In the genomic region with DNA sequence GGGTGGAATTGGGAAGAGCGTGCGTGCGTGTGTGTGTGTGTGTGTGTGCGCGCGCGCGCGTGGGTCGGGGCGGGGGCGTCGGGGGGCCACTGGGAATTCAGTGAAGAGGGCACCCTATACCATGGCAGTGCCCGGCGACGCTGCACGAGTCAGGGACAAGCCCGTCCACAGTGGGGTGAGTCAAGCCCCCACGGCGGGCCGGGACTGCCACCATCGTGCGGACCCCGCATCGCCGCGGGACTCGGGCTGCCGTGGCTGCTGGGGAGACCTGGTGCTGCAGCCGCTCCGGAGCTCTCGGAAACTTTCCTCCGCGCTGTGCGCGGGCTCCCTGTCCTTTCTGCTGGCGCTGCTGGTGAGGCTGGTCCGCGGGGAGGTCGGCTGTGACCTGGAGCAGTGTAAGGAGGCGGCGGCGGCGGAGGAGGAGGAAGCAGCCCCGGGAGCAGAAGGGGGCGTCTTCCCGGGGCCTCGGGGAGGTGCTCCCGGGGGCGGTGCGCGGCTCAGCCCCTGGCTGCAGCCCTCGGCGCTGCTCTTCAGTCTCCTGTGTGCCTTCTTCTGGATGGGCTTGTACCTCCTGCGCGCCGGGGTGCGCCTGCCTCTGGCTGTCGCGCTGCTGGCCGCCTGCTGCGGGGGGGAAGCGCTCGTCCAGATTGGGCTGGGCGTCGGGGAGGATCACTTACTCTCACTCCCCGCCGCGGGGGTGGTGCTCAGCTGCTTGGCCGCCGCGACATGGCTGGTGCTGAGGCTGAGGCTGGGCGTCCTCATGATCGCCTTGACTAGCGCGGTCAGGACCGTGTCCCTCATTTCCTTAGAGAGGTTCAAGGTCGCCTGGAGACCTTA, we compare ENCODE assay signal across 10 cellular contexts. TPM values are rescaled to one million over a fixed set of nuclear protein-coding genes. Genes with fewer than 3 reads are reported as not detected.
DNase-seq lines count a peak whose midpoint lies in the region; ATAC-seq, FAIRE-seq and TF ChIP-seq lines count a peak whose summit lies in the region.
"Had no signal": no experiment of that assay in that cellular context is flagged by ENCODE, and none has a peak within 500 bp of the region (broad histone marks: within the 10 kb centered on the region; RNA-seq: fewer than 3 reads in every experiment).

No MANE protein-coding gene starts in this region.

- H3K4me1 ChIP-seq in SJSA1 (replicated peaks): peaks cover 13% of the 10 kb centered on the region
- no peaks in the 10 kb centered on the region for H3K4me1 ChIP-seq in HepG2 (ENCODE audit: insufficient read depth, low read length)

- H3K27ac ChIP-seq in SJSA1 (no peak overlapping the region), HepG2 (ENCODE audit: extremely low read length, insufficient read depth, low read length) (no peak overlapping the region)

- FAIRE-seq in HepG2 (lab: Jason Lieb, UNC): no peak

- DNase-seq in NCI-H748 (lab: John Stamatoyannopoulos, UW; ENCODE audit: unreplicated experiment): peak; percentile 60
- no peak for DNase-seq in NCI-H748 treated with DMSO at 0.1 percent for 48 hours (lab: John Stamatoyannopoulos, UW)
- DNase-seq in SJSA1 (ENCODE audit: low read depth in 1 of 2, low spot score in 2 of 2): peak; percentile 40 to 48
- DNase-seq in ecto neural progenitor cell (ENCODE audit: low spot score): peak; percentile 86
- DNase-seq in HepG2 (ENCODE audit: low spot score): no peak
- peak; percentile 8 for DNase-seq in stimulated activated naive CD8-positive, alpha-beta T cell treated with anti-CD3 and anti-CD28 coated beads, Interleukin-15, Interleukin-2, amounts not matched to agents 100 U/mL and 50 U/mL, for 24 hours
- DNase-seq: activated B cell treated with CpG ODN at 0.5 μM for 24 hours; CD4-positive, CD25-positive, alpha-beta regulatory T cell had no signal

- H4K20me1 ChIP-seq in HepG2 (ENCODE audit: insufficient read depth, low read length): no peaks in the 10 kb centered on the region

- no peaks in the 10 kb centered on the region for H3K79me2 ChIP-seq in HepG2 (ENCODE audit: insufficient read depth, low read length)

- no peak overlapping the region for H2AFZ ChIP-seq in HepG2 (ENCODE audit: low read length)

- no TSS peak for BruUV-seq in HepG2 (replicated peaks; lab: Mats Ljungman, UMichigan)

- in situ Hi-C loops in HepG2 (cut with HindIII; ENCODE audit: extremely low pct_ligation_motif_present, low pct_unique_long_range_greater_than_20kb): no loop called here

- H3K9me3 ChIP-seq in SJSA1 (replicated peaks) (no peaks in the 10 kb centered on the region), HepG2 (ENCODE audit: low read length) (no peaks in the 10 kb centered on the region)

- 77% methylated on average over 8 of the region's 78 CpGs for WGBS in HepG2 (ENCODE audit: low lambda C conversion rate)

- no peak overlapping the region for H3K9ac ChIP-seq in HepG2 (ENCODE audit: insufficient read depth, low read depth, low read length)

- POLR2A ChIA-PET in HepG2 (lab: Yijun Ruan, JAX): no interaction called here

- intact Hi-C loops in HepG2 (cut with micrococcal nuclease; ENCODE audit: unreplicated experiment): no loop called here

- H3K4me3 ChIP-seq in SJSA1 (peak overlapping the region; percentile 39), HepG2 (replicated peaks in 1 of 3; ENCODE audit: insufficient read depth in 1 of 3, low read depth in 2 of 3, low read length in 3 of 3) (no peak overlapping the region)

- CTCF ChIA-PET in HepG2 (lab: Yijun Ruan, JAX; ENCODE audit: low intra/inter-chr PET ratio, low total read pairs): no interaction called here

- H3K27me3 ChIP-seq in SJSA1 (replicated peaks) (peaks cover 30% of the 10 kb centered on the region), HepG2 (ENCODE audit: control insufficient read depth in 1 of 2, insufficient read depth in 2 of 2, low read length in 2 of 2) (peaks cover 0 to 26% of the 10 kb centered on the region in 2 experiments; a peak in 2 of 5 replicates)

- peak; percentile 69 for ATAC-seq in HepG2
- ATAC-seq in stimulated activated naive CD8-positive, alpha-beta T cell treated with anti-CD3 and anti-CD28 coated beads, Interleukin-15, Interleukin-2, amounts not matched to agents 100 U/mL and 50 U/mL, for 24 hours: peak; percentile 37
- ATAC-seq in HG03457 (IDR thresholded peaks at IDR 0.05; ENCODE audit: unreplicated experiment): no peak
- no peak for ATAC-seq in HG03159 (IDR thresholded peaks at IDR 0.05; ENCODE audit: unreplicated experiment)

- TF ChIP-seq CTCF in HepG2 (CRISPR knock-in tag; IDR thresholded peaks at IDR 0.05): no peak

- no peak for TF ChIP-seq POLR2A in HepG2 (IDR thresholded peaks at IDR 0.05; ENCODE audit: insufficient read depth in 1 of 2, low read depth in 2 of 2, low read length in 2 of 2)

- no peak for TF ChIP-seq RAD21 in HepG2 (CRISPR knock-in tag; IDR thresholded peaks at IDR 0.05)

- H3K4me2 ChIP-seq in HepG2 (ENCODE audit: low read depth, low read length): no peak overlapping the region

- TF ChIP-seq EP300 in HepG2 (IDR thresholded peaks at IDR 0.05; ENCODE audit: low read depth in 2 of 2, low read length in 2 of 2) (no peak), HepG2 (CRISPR knock-in tag; IDR thresholded peaks at IDR 0.05; ENCODE audit: borderline replicate concordance) (no peak)

- H3K36me3 ChIP-seq in SJSA1: no peaks in the 10 kb centered on the region
- H3K36me3 ChIP-seq in HepG2 (replicated peaks in 1 of 2; ENCODE audit: control insufficient read depth in 1 of 2, insufficient read depth in 2 of 2, low read length in 2 of 2): no peaks in the 10 kb centered on the region

TF ChIP-seq in HepG2, 621 proteins besides CTCF, POLR2A, EP300 and RAD21:
- TF ChIP-seq PPARG (CRISPR knock-in tag; conservative IDR thresholded peaks at IDR 0.05) (no peak), ZNF775 (CRISPR knock-in tag; IDR thresholded peaks at IDR 0.05; ENCODE audit: borderline replicate concordance) (no peak), ZNF263 (CRISPR knock-in tag; IDR thresholded peaks at IDR 0.05) (0 out of 2 replicates have a peak, but pooled peaks have one; percentile 11), KDM1A (CRISPR knock-in tag; IDR thresholded peaks at IDR 0.05) (no peak)
TF ChIP-seq in HepG2: peak in this region for 1.

RNA-seq across cellular contexts. Expression of a gene that starts 1.0 kb away (rescaled TPM):
- 0.13 TPM in 1 of 2 replicates, not detected in the other for total RNA-seq in SJSA1 (2014; rRNA removed; shearing (Covaris generic))
- 1.5 and 2.3 TPM in 2 replicates for total RNA-seq in HepG2 (2016; rRNA removed; fragmentation: Illumina TruSeq; extraction: Trizol)
- total RNA-seq in HepG2 (2016; cell fraction: cytosol; rRNA removed; fragmentation: Illumina TruSeq; extraction: Trizol; ENCODE audit: low read depth): 0.10 and 0.18 TPM in 2 replicates
- 1.4 and 2.1 TPM in 2 replicates for total RNA-seq in HepG2 (2016; cell fraction: insoluble cytoplasmic fraction; rRNA removed; fragmentation: Illumina TruSeq; extraction: Trizol)
- 0.52 and 0.65 TPM in 2 replicates for total RNA-seq in HepG2 (2016; cell fraction: membrane; rRNA removed; fragmentation: Illumina TruSeq; extraction: Trizol)
- total RNA-seq in HepG2 (2016; cell fraction: nucleus; rRNA removed; fragmentation: Illumina TruSeq; extraction: Trizol): 1.0 and 1.4 TPM in 2 replicates
- 0.46 and 0.77 TPM in 2 replicates for polyA plus RNA-seq in HepG2 (2011; rRNA removed)
- polyA plus RNA-seq in HepG2 (2011; cell fraction: cytosol; rRNA removed): 0.35 and 0.38 TPM in 2 replicates
- polyA plus RNA-seq in HepG2 (2011; cell fraction: nucleus; rRNA removed): 0.23 and 0.27 TPM in 2 replicates
- 0.65 and 0.86 TPM in 2 replicates for polyA plus RNA-seq in HepG2 (2012)
- polyA plus RNA-seq in HepG2 (2016; cell fraction: cytosol; fragmentation: Illumina TruSeq; extraction: Trizol; ENCODE audit: low read depth): 0.02 and 0.07 TPM in 2 replicates
- polyA plus RNA-seq in HepG2 (2016; cell fraction: insoluble cytoplasmic fraction; fragmentation: Illumina TruSeq; extraction: Trizol; ENCODE audit: low read depth): 1.4 TPM in 2 replicates
- polyA plus RNA-seq in HepG2 (2016; cell fraction: membrane; fragmentation: Illumina TruSeq; extraction: Trizol; ENCODE audit: low read depth): 0.22 and 0.27 TPM in 2 replicates
- polyA plus RNA-seq in HepG2 (2016; cell fraction: nucleus; fragmentation: Illumina TruSeq; extraction: Trizol; ENCODE audit: insufficient read depth, low read depth): 0.52 and 0.60 TPM in 2 replicates
- polyA minus RNA-seq in HepG2 (2011; rRNA and poly(A)+ RNA removed; ENCODE audit: low replicate concordance): 1.6 and 287 TPM in 2 replicates
- 1.4 and 1.7 TPM in 2 replicates for polyA minus RNA-seq in HepG2 (2011; cell fraction: cytosol; rRNA and poly(A)+ RNA removed)
- polyA minus RNA-seq in HepG2 (2011; cell fraction: nucleus; rRNA and poly(A)+ RNA removed): 1.2 and 1.4 TPM in 2 replicates
- total RNA-seq: activated B cell treated with CpG ODN at 0.5 μM for 24 hours had no signal

Comparison
In these comparisons a context has a peak if more than half of its experiments do, and no peak if none do; other contexts are left out.
1. DNase-seq: peak in NCI-H748 (single experiment), SJSA1 (2 of 2), ecto neural progenitor cell (single experiment) and stimulated activated naive CD8-positive, alpha-beta T cell treated with anti-CD3 and anti-CD28 coated beads, Interleukin-15, Interleukin-2, amounts not matched to agents 100 U/mL and 50 U/mL, for 24 hours (single experiment); none in NCI-H748 treated with DMSO at 0.1 percent for 48 hours (single experiment) and HepG2 (single experiment).
2. ATAC-seq: peak in HepG2 (single experiment) and stimulated activated naive CD8-positive, alpha-beta T cell treated with anti-CD3 and anti-CD28 coated beads, Interleukin-15, Interleukin-2, amounts not matched to agents 100 U/mL and 50 U/mL, for 24 hours (single experiment); none in HG03457 (single experiment) and HG03159 (single experiment).